In genomic region chr5:16704945-16705344, GRCh38 we compare ENCODE assay signal across 24 cellular contexts.
"Had no signal": no experiment of that assay in that cellular context is flagged by ENCODE, and none has a peak within 500 bp of the region (broad histone marks: within the 10 kb centered on the region; RNA-seq: fewer than 3 reads in every experiment).

No MANE protein-coding gene starts in this region.

- H3K27ac ChIP-seq: ascending aorta, body of pancreas had no signal

- H3K27ac Mint-ChIP-seq: activated B cell treated with CpG ODN at 0.5 μM for 24 hours; activated CD4-positive, alpha-beta T cell treated with anti-CD3 and anti-CD28 coated beads, Interleukin-2, amount 10 ng/mL, durations not matched to agents 24 days and 14 days; activated CD8-positive, alpha-beta memory T cell treated with anti-CD3 and anti-CD28 coated beads, Interleukin-2, amount 10 ng/mL, durations not matched to agents 7 days and 5 days; activated naive CD4-positive, alpha-beta T cell treated with anti-CD3 and anti-CD28 coated beads, Interleukin-2, amount 50 U/mL, for 24 hours; activated T-cell treated with anti-CD3 and anti-CD28 coated beads, Interleukin-2, amount 50 U/mL, for 24 hours; activated T-helper 1 cell treated with anti-CD3 and anti-CD28 coated beads, Interleukin-12 subunit alpha, Interleukin-12 subunit beta, Interleukin-2, Interleukin-4 antibody, amounts not matched to agents 30 ng/mL and 10 ng/mL and 1 ng/mL, durations not matched to agents 14 hours and 24 hours and 36 hours; T-helper 17 cell had no signal

- H3K27me3 ChIP-seq: ascending aorta, body of pancreas had no signal

- H3K36me3 Mint-ChIP-seq: activated CD8-positive, alpha-beta memory T cell treated with anti-CD3 and anti-CD28 coated beads, Interleukin-2, amount 10 ng/mL, durations not matched to agents 7 days and 5 days; activated naive CD4-positive, alpha-beta T cell treated with anti-CD3 and anti-CD28 coated beads, Interleukin-2, amount 50 U/mL, for 24 hours had no signal

- H3K4me1 ChIP-seq: ascending aorta, body of pancreas had no signal

- ATAC-seq: activated CD8-positive, alpha-beta memory T cell treated with anti-CD3 and anti-CD28 coated beads, Interleukin-2, amount 10 ng/mL, durations not matched to agents 7 days and 5 days; body of pancreas; PC-3; T-helper 17 cell had no signal

- H3K4me1 Mint-ChIP-seq: activated B cell treated with CpG ODN at 0.5 μM for 24 hours; activated CD4-positive, alpha-beta T cell treated with anti-CD3 and anti-CD28 coated beads, Interleukin-2, amount 10 ng/mL, durations not matched to agents 24 days and 14 days; activated CD8-positive, alpha-beta memory T cell treated with anti-CD3 and anti-CD28 coated beads, Interleukin-2, amount 10 ng/mL, durations not matched to agents 7 days and 5 days; activated naive CD4-positive, alpha-beta T cell treated with anti-CD3 and anti-CD28 coated beads, Interleukin-2, amount 50 U/mL, for 24 hours had no signal

- H3K9me3 Mint-ChIP-seq: activated B cell treated with CpG ODN at 0.5 μM for 24 hours; activated CD4-positive, alpha-beta T cell treated with anti-CD3 and anti-CD28 coated beads, Interleukin-2, amount 10 ng/mL, durations not matched to agents 24 days and 14 days; activated naive CD4-positive, alpha-beta T cell treated with anti-CD3 and anti-CD28 coated beads, Interleukin-2, amount 50 U/mL, for 24 hours; activated T-cell treated with anti-CD3 and anti-CD28 coated beads, Interleukin-2, amount 50 U/mL, for 24 hours; activated T-helper 1 cell treated with anti-CD3 and anti-CD28 coated beads, Interleukin-12 subunit alpha, Interleukin-12 subunit beta, Interleukin-2, Interleukin-4 antibody, amounts not matched to agents 30 ng/mL and 10 ng/mL and 1 ng/mL, durations not matched to agents 14 hours and 24 hours and 36 hours had no signal

- DNase-seq: activated B cell treated with CpG ODN at 0.5 μM for 24 hours; activated CD4-positive, alpha-beta T cell treated with anti-CD3 and anti-CD28 coated beads for 1 hour; activated CD4-positive, alpha-beta T cell treated with anti-CD3 and anti-CD28 coated beads, Interleukin-2, amount 10 ng/mL, durations not matched to agents 24 days and 14 days; activated CD4-positive, alpha-beta T cell treated with anti-CD3 and anti-CD28 coated beads, Interleukin-2, amount 50 U/mL, for 48 hours; activated CD8-positive, alpha-beta memory T cell treated with anti-CD3 and anti-CD28 coated beads, Interleukin-2, amount 10 ng/mL, durations not matched to agents 7 days and 5 days; activated effector memory CD4-positive, alpha-beta T cell treated with Interleukin-2 at 50 U/mL for 16 hours; activated naive CD4-positive, alpha-beta T cell; activated T-cell treated with anti-CD3 and anti-CD28 coated beads, Interleukin-2, amount 50 U/mL, for 24 hours; body of pancreas; Kasumi-1; KBM-7; NCI-H1105 treated with DMSO at 0.1 percent for 48 hours; NCI-H1436 treated with DMSO at 0.1 percent for 48 hours; NCI-H187; NCI-H2081; NCI-H446; NCI-H524; PC-3; SHP77 treated with DMSO at 0.1 percent for 48 hours; T-helper 17 cell; T-helper 9 cell had no signal

- H3K27me3 Mint-ChIP-seq: activated B cell treated with CpG ODN at 0.5 μM for 24 hours; activated CD4-positive, alpha-beta T cell treated with anti-CD3 and anti-CD28 coated beads, Interleukin-2, amount 10 ng/mL, durations not matched to agents 24 days and 14 days; activated CD8-positive, alpha-beta memory T cell treated with anti-CD3 and anti-CD28 coated beads, Interleukin-2, amount 10 ng/mL, durations not matched to agents 7 days and 5 days had no signal

- H3K4me3 Mint-ChIP-seq: activated B cell treated with CpG ODN at 0.5 μM for 24 hours; activated CD4-positive, alpha-beta T cell treated with anti-CD3 and anti-CD28 coated beads, Interleukin-2, amount 10 ng/mL, durations not matched to agents 24 days and 14 days; activated CD8-positive, alpha-beta memory T cell treated with anti-CD3 and anti-CD28 coated beads, Interleukin-2, amount 10 ng/mL, durations not matched to agents 7 days and 5 days; activated naive CD4-positive, alpha-beta T cell treated with anti-CD3 and anti-CD28 coated beads, Interleukin-2, amount 50 U/mL, for 24 hours; activated T-cell treated with anti-CD3 and anti-CD28 coated beads, Interleukin-2, amount 50 U/mL, for 24 hours; activated T-helper 1 cell treated with anti-CD3 and anti-CD28 coated beads, Interleukin-12 subunit alpha, Interleukin-12 subunit beta, Interleukin-2, Interleukin-4 antibody, amounts not matched to agents 30 ng/mL and 10 ng/mL and 1 ng/mL, durations not matched to agents 14 hours and 24 hours and 36 hours; T-helper 17 cell had no signal

- H3K4me3 ChIP-seq: ascending aorta, body of pancreas had no signal
